8 cellular contexts compared by ENCODE assay signal in the genomic region with DNA sequence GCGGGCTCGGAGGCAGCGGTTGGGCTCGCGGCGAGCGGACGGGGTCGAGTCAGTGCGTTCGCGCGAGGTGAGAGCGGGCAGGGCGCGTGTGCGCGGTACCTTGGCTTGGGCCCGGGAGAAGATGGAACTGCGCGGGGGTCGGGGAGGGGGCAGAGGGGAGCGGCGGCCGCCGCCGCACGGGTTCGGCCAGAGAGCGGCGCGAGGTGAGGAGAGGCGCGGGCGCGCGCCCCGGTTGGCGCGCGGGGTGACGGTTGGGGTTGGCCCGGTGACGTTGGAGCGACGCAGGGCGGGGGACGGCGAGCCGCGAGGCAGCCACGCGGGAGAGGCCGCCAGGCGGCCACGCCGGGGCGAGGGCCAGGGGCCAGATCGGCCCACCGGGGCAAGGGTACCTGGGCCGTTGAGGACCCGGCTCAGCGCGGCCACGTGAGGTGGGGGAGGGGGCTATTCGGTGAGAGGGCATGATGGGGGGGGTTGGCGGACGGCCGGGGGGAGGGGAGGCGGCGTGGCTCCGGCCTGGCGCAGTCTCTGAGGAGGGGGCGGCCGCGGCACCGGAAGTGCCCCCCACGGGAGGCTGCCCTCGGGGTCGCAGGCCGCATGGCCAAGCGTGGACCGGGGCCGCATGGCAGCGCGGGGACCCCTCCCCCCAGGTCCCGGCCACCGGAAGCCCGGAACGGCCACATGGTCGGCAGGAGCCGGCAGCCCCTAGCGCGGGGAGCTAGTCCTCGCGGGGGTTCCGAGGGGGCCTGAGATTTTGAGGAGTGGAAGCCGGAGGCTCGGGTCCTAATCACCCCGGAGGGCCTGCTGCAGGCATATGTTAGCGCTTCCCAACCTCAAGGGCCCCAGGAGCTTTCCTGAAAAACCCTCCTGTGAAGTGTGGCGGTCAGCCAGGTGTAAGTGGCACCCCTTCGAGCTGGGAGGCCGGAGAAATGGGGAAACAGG. TPM values are rescaled to one million over a fixed set of nuclear protein-coding genes. Genes with fewer than 3 reads are reported as not detected.
DNase-seq lines count a peak whose midpoint lies in the region; ATAC-seq, FAIRE-seq and TF ChIP-seq lines count a peak whose summit lies in the region.

No MANE protein-coding gene starts in this region.

- TF ChIP-seq CTCF in BE2C (IDR thresholded peaks at IDR 0.05; ENCODE audit: low read depth, low read length) (no peak), GM12878 (IDR thresholded peaks at IDR 0.05 in 2 of 3, conservative IDR thresholded peaks at IDR 0.05 in 1 of 3; ENCODE audit: control insufficient read depth in 2 of 3, extremely low read depth in 1 of 3, insufficient read depth in 1 of 3, low read depth in 3 of 3, low read length in 3 of 3) (no peak)

- no peaks in the 10 kb centered on the region for H3K4me1 ChIP-seq in BE2C
- H3K4me1 ChIP-seq in GM12878 (ENCODE audit: control insufficient read depth, insufficient read depth, low read length) = peaks cover 19% of the 10 kb centered on the region
- peaks cover 20% of the 10 kb centered on the region for H3K4me1 ChIP-seq in skeletal muscle satellite cell (ENCODE audit: control insufficient read depth, insufficient read depth, low read length)

- H3K4me3 ChIP-seq in BE2C (ENCODE audit: low read depth, low read length) (peak overlapping the region; percentile 86), GM12878 (peak overlapping the region; percentile 99), iPS-18c (ENCODE audit: insufficient read depth, low read depth, low read length) (peak overlapping the region; percentile 96), skeletal muscle satellite cell (ENCODE audit: low read length) (peak overlapping the region; percentile 85)

- DNase-seq in BE2C (peak; percentile 46), HEK293T (ENCODE audit: extremely low spot score) (no peak), SW480 (ENCODE audit: low spot score) (peak; percentile 16), GM12878 (ENCODE audit: low read depth, low spot score) (no peak), SW 1271 (lab: John Stamatoyannopoulos, UW) (no peak)

- TF ChIP-seq EP300 in GM12878 (IDR thresholded peaks at IDR 0.05; ENCODE audit: borderline replicate concordance in 1 of 2, control insufficient read depth in 1 of 2, low read depth in 2 of 2, low read length in 2 of 2) = no peak

- in situ Hi-C loops in GM12878 (cut with MboI) = no loop called here

- CTCF ChIA-PET in HEK293T (lab: Yijun Ruan, JAX) (no interaction called here), GM12878 (lab: Yijun Ruan, JAX) (interaction anchor here (0.9 to 1.0 kb wide), 2 partner anchors 17 to 36 kb away, joined by 3 read pairs; no protein-coding TSS in a partner anchor)

- SMC1A ChIA-PET in GM12878 (lab: Charles Lee; ENCODE audit: uncharacterized antibody, unreplicated experiment) = interaction anchor here (0.8 to 1.3 kb wide), 2 partner anchors 24 to 253 kb away, joined by 3 read pairs; no protein-coding TSS in a partner anchor

- H3K9me3 ChIP-seq in BE2C = no peaks in the 10 kb centered on the region
- no peaks in the 10 kb centered on the region for H3K9me3 ChIP-seq in GM12878 (replicated peaks; ENCODE audit: control insufficient read depth, insufficient read depth, low read length)
- H3K9me3 ChIP-seq in iPS-18c (ENCODE audit: control insufficient read depth, insufficient read depth, low read length) = no peaks in the 10 kb centered on the region
- no peaks in the 10 kb centered on the region for H3K9me3 ChIP-seq in skeletal muscle satellite cell (replicated peaks; ENCODE audit: low read length)

- no peak for TF ChIP-seq RAD21 in GM12878 (IDR thresholded peaks at IDR 0.05; ENCODE audit: insufficient read depth, low read depth, low read length)

- H2AFZ ChIP-seq in GM12878 (ENCODE audit: control insufficient read depth, low read depth, low read length) = no peak overlapping the region

- no peak for FAIRE-seq in GM12878 (lab: Jason Lieb, UNC)

- H3K27ac ChIP-seq in GM12878 (ENCODE audit: control insufficient read depth, insufficient read depth) = peak overlapping the region; percentile 99

- peak overlapping the region; percentile 100 for H3K9ac ChIP-seq in GM12878 (ENCODE audit: control insufficient read depth, insufficient read depth, low read length)
- peak overlapping the region; percentile 99 for H3K9ac ChIP-seq in skeletal muscle satellite cell (ENCODE audit: low read depth, low read length)

- peaks cover 49% of the 10 kb centered on the region for H3K79me2 ChIP-seq in GM12878 (ENCODE audit: control insufficient read depth, insufficient read depth, low read length)

- intact Hi-C loops in GM12878 (cut with micrococcal nuclease; ENCODE audit: unreplicated experiment) = loop anchor here (2.0 to 10.0 kb wide), 3 partner anchors 21 to 377 kb away; partner anchors contain the start of genes GABARAP, NEURL4, TP53 and WRAP53

- BruUV-seq in GM12878 (replicated peaks; lab: Mats Ljungman, UMichigan) = no TSS peak

- H3K4me2 ChIP-seq in GM12878 (ENCODE audit: control insufficient read depth, insufficient read depth) (peak overlapping the region; percentile 9), skeletal muscle satellite cell (ENCODE audit: low read length) (peak overlapping the region; percentile 78)

- RAD21 ChIA-PET in GM12878 (lab: Charles Lee; ENCODE audit: unreplicated experiment) = interaction anchor here (1.3 kb wide), 1 partner anchor 88 kb away, joined by 4 read pairs; the partner anchor contains the start of genes ACADVL and DLG4

- ATAC-seq in GM12878 (peak; percentile 15), HG02852 (IDR thresholded peaks at IDR 0.05; ENCODE audit: unreplicated experiment) (no peak)

- H3K36me3 ChIP-seq in BE2C (peaks cover 48% of the 10 kb centered on the region), GM12878 (ENCODE audit: control insufficient read depth in 2 of 2, insufficient read depth in 2 of 2, low read length in 1 of 2) (peaks cover 21 to 29% of the 10 kb centered on the region in 2 experiments), skeletal muscle satellite cell (ENCODE audit: insufficient read depth, low read length) (peaks cover 30% of the 10 kb centered on the region)

- H3K27me3 ChIP-seq in BE2C = no peaks in the 10 kb centered on the region
- no peaks in the 10 kb centered on the region for H3K27me3 ChIP-seq in GM12878 (replicated peaks in 1 of 2; ENCODE audit: control insufficient read depth in 2 of 2, insufficient read depth in 2 of 2, low read length in 1 of 2)
- H3K27me3 ChIP-seq in skeletal muscle satellite cell (ENCODE audit: control insufficient read depth, insufficient read depth, low read length) = no peaks in the 10 kb centered on the region

- peak; percentile 58 for TF ChIP-seq POLR2A in GM12878 (IDR thresholded peaks at IDR 0.05; ENCODE audit: low read depth, low read length)

- POLR2A ChIA-PET in HEK293T (lab: Yijun Ruan, JAX) (interaction anchor here (0.7 to 1.6 kb wide), 5 partner anchors 13 to 253 kb away, joined by 3 to 5 read pairs (median 3); partner anchors contain the start of genes NEURL4 and SLC2A4), GM12878 (lab: Charles Lee) (interaction anchor here (0.6 to 2.0 kb wide), 4 partner anchors 22 to 379 kb away, joined by 3 to 9 read pairs (median 6); partner anchors contain the start of genes ACAP1, NEURL4 and TP53)

- 1% methylated on average over 63 of the region's 104 CpGs for WGBS in GM12878 (ENCODE audit: insufficient coverage, insufficient replicate concordance, low lambda C conversion rate, missing lambda C conversion rate)

- H4K20me1 ChIP-seq in GM12878 (ENCODE audit: control insufficient read depth, insufficient read depth) = peaks cover 21% of the 10 kb centered on the region

RNA-seq across cellular contexts. Expression of gene EIF5A, which starts 0.5 kb away (rescaled TPM):
- 805 TPM for polyA plus RNA-seq in BE2C (2012; ENCODE audit: insufficient read depth, insufficient read length, low read depth)
- 66.1 and 66.2 TPM in 2 replicates for total RNA-seq in GM12878 (2013; cell fraction: nucleolus; rRNA removed)
- 764 and 846 TPM in 2 replicates for total RNA-seq in GM12878 (2014; rRNA removed)
- total RNA-seq in GM12878 (2014; rRNA removed; fragmentation: Illumina TruSeq; extraction: Trizol) = 565 and 610 TPM in 2 replicates
- total RNA-seq in GM12878 (2021) = 1,049 and 1,070 TPM in 2 replicates
- polyA plus RNA-seq in GM12878 (2011; ENCODE audit: low read depth) = 441 TPM
- 726 and 811 TPM in 2 replicates for polyA plus RNA-seq in GM12878 (2011; rRNA removed)
- 741 and 975 TPM in 2 replicates for polyA plus RNA-seq in GM12878 (2011; cell fraction: cytosol; rRNA removed)
- 506 and 552 TPM in 2 replicates for polyA plus RNA-seq in GM12878 (2011; cell fraction: nucleus; rRNA removed)
- 514 and 661 TPM in 2 replicates for polyA plus RNA-seq in GM12878 (2012)
- polyA plus RNA-seq in GM12878 (2014; fragmentation: Illumina TruSeq; extraction: Trizol) = 601 and 1,090 TPM in 2 replicates
- 10 to 100 TPM; 26.5 to 85.5 TPM for polyA plus RNA-seq in GM12878 (2014; fragmentation: Nextera tagmentation; extraction: Ambion mirVana)
- 1,043 and 1,146 TPM in 2 replicates for polyA plus RNA-seq in GM12878 (2014; rRNA removed)
- 1,000 to 10,000 TPM; 1,758 to 1,792 TPM for polyA plus RNA-seq in GM12878 (2016; fragmentation: Nextera tagmentation; extraction: Ambion mirVana)
- 893 and 1,007 TPM in 2 replicates for polyA minus RNA-seq in GM12878 (2011; rRNA and poly(A)+ RNA removed)
- polyA minus RNA-seq in GM12878 (2011; cell fraction: cytosol; rRNA and poly(A)+ RNA removed) = 364 and 457 TPM in 2 replicates
- 139 and 221 TPM in 2 replicates for polyA minus RNA-seq in GM12878 (2011; cell fraction: nucleus; rRNA and poly(A)+ RNA removed)
- total RNA-seq in skeletal muscle satellite cell (2012; rRNA removed) = 1,162 and 1,732 TPM in 2 replicates

RNA-seq across cellular contexts. Expression of gene GPS2, which starts 7.2 kb away (rescaled TPM):
- polyA plus RNA-seq in BE2C (2012; ENCODE audit: insufficient read depth, insufficient read length, low read depth) = 123 TPM
- total RNA-seq in GM12878 (2013; cell fraction: nucleolus; rRNA removed) = 25.1 and 29.8 TPM in 2 replicates
- total RNA-seq in GM12878 (2014; rRNA removed) (42.4 and 58.2 TPM in 2 replicates), GM12878 (2014; rRNA removed; fragmentation: Illumina TruSeq; extraction: Trizol) (32.2 and 35.8 TPM in 2 replicates), GM12878 (2021) (44.2 and 50.7 TPM in 2 replicates)
- polyA plus RNA-seq in GM12878 (2011; ENCODE audit: low read depth) = 36.6 TPM
- polyA plus RNA-seq in GM12878 (2011; rRNA removed) (10.1 and 10.2 TPM in 2 replicates), GM12878 (2014; fragmentation: Illumina TruSeq; extraction: Trizol) (35.4 and 46.7 TPM in 2 replicates), GM12878 (2014; fragmentation: Nextera tagmentation; extraction: Ambion mirVana) (10 to 100 TPM; 18.4 to 26.0 TPM), GM12878 (2014; rRNA removed) (38.3 and 44.5 TPM in 2 replicates), GM12878 (2016; fragmentation: Nextera tagmentation; extraction: Ambion mirVana) (10 to 100 TPM; 91.6 to 96.4 TPM)
- 24.7 and 25.9 TPM in 2 replicates for polyA plus RNA-seq in GM12878 (2011; cell fraction: cytosol; rRNA removed)
- 132 and 133 TPM in 2 replicates for polyA plus RNA-seq in GM12878 (2011; cell fraction: nucleus; rRNA removed)
- polyA plus RNA-seq in GM12878 (2012) = 35.8 and 45.2 TPM in 2 replicates
- 11.0 and 26.7 TPM in 2 replicates for polyA minus RNA-seq in GM12878 (2011; rRNA and poly(A)+ RNA removed)
- 7.5 and 11.1 TPM in 2 replicates for polyA minus RNA-seq in GM12878 (2011; cell fraction: cytosol; rRNA and poly(A)+ RNA removed)
- polyA minus RNA-seq in GM12878 (2011; cell fraction: nucleus; rRNA and poly(A)+ RNA removed) = 24.3 and 29.8 TPM in 2 replicates
- 33.5 and 46.5 TPM in 2 replicates for total RNA-seq in skeletal muscle satellite cell (2012; rRNA removed)

RNA-seq across cellular contexts. Expression of gene YBX2, which starts 13.5 kb away (rescaled TPM):
- polyA plus RNA-seq in BE2C (2012; ENCODE audit: insufficient read depth, insufficient read length, low read depth) = not detected
- not detected in 2 replicates for total RNA-seq in GM12878 (2013; cell fraction: nucleolus; rRNA removed)
- total RNA-seq in GM12878 (2014; rRNA removed) (not detected in 2 replicates), GM12878 (2014; rRNA removed; fragmentation: Illumina TruSeq; extraction: Trizol) (not detected in 2 replicates), GM12878 (2021) (not detected in 2 replicates)
- not detected for polyA plus RNA-seq in GM12878 (2011; ENCODE audit: low read depth)
- polyA plus RNA-seq in GM12878 (2011; rRNA removed) (not detected in 2 replicates), GM12878 (2014; fragmentation: Illumina TruSeq; extraction: Trizol) (not detected in 2 replicates), GM12878 (2014; fragmentation: Nextera tagmentation; extraction: Ambion mirVana) (not detected), GM12878 (2014; rRNA removed) (not detected in 2 replicates), GM12878 (2016; fragmentation: Nextera tagmentation; extraction: Ambion mirVana) (not detected)
- not detected in 2 replicates for polyA plus RNA-seq in GM12878 (2011; cell fraction: cytosol; rRNA removed)
- not detected in 2 replicates for polyA plus RNA-seq in GM12878 (2011; cell fraction: nucleus; rRNA removed)
- polyA plus RNA-seq in GM12878 (2012) = 0.08 TPM in 1 of 2 replicates, not detected in the other
- not detected in 2 replicates for polyA minus RNA-seq in GM12878 (2011; rRNA and poly(A)+ RNA removed)
- polyA minus RNA-seq in GM12878 (2011; cell fraction: cytosol; rRNA and poly(A)+ RNA removed) = not detected in 2 replicates
- polyA minus RNA-seq in GM12878 (2011; cell fraction: nucleus; rRNA and poly(A)+ RNA removed) = not detected in 2 replicates
- 0.66 TPM in 1 of 2 replicates, not detected in the other for total RNA-seq in skeletal muscle satellite cell (2012; rRNA removed)

RNA-seq across cellular contexts. Expression of gene NEURL4, which starts 21.2 kb away (rescaled TPM):
- 55.3 TPM for polyA plus RNA-seq in BE2C (2012; ENCODE audit: insufficient read depth, insufficient read length, low read depth)
- total RNA-seq in GM12878 (2013; cell fraction: nucleolus; rRNA removed) = 37.7 and 42.5 TPM in 2 replicates
- total RNA-seq in GM12878 (2014; rRNA removed) (12.5 and 16.0 TPM in 2 replicates), GM12878 (2014; rRNA removed; fragmentation: Illumina TruSeq; extraction: Trizol) (8.2 and 8.7 TPM in 2 replicates), GM12878 (2021) (32.7 and 41.9 TPM in 2 replicates)
- polyA plus RNA-seq in GM12878 (2011; ENCODE audit: low read depth) = 8.0 TPM
- polyA plus RNA-seq in GM12878 (2011; rRNA removed) (6.1 and 11.3 TPM in 2 replicates), GM12878 (2014; fragmentation: Illumina TruSeq; extraction: Trizol) (9.1 and 14.2 TPM in 2 replicates), GM12878 (2014; fragmentation: Nextera tagmentation; extraction: Ambion mirVana) (under 1 TPM; 0.03 to 0.26 TPM), GM12878 (2014; rRNA removed) (25.2 and 33.0 TPM in 2 replicates), GM12878 (2016; fragmentation: Nextera tagmentation; extraction: Ambion mirVana) (1 to 10 TPM; 2.9 to 3.6 TPM)
- 13.5 and 14.1 TPM in 2 replicates for polyA plus RNA-seq in GM12878 (2011; cell fraction: cytosol; rRNA removed)
- polyA plus RNA-seq in GM12878 (2011; cell fraction: nucleus; rRNA removed) = 156 and 203 TPM in 2 replicates
- polyA plus RNA-seq in GM12878 (2012) = 18.3 and 19.2 TPM in 2 replicates
- 14.3 and 14.5 TPM in 2 replicates for polyA minus RNA-seq in GM12878 (2011; rRNA and poly(A)+ RNA removed)
- polyA minus RNA-seq in GM12878 (2011; cell fraction: cytosol; rRNA and poly(A)+ RNA removed) = 5.2 and 10.1 TPM in 2 replicates
- polyA minus RNA-seq in GM12878 (2011; cell fraction: nucleus; rRNA and poly(A)+ RNA removed) = 39.9 and 57.1 TPM in 2 replicates
- total RNA-seq in skeletal muscle satellite cell (2012; rRNA removed) = 11.4 and 14.2 TPM in 2 replicates

RNA-seq across cellular contexts. Expression of gene SLC2A4, which starts 26.4 kb away (rescaled TPM):
- not detected for polyA plus RNA-seq in BE2C (2012; ENCODE audit: insufficient read depth, insufficient read length, low read depth)
- 0.17 and 0.23 TPM in 2 replicates for total RNA-seq in GM12878 (2013; cell fraction: nucleolus; rRNA removed)
- total RNA-seq in GM12878 (2014; rRNA removed) (0.05 and 0.06 TPM in 2 replicates), GM12878 (2014; rRNA removed; fragmentation: Illumina TruSeq; extraction: Trizol) (0.04 and 0.05 TPM in 2 replicates), GM12878 (2021) (0.19 and 0.23 TPM in 2 replicates)
- not detected for polyA plus RNA-seq in GM12878 (2011; ENCODE audit: low read depth)
- polyA plus RNA-seq in GM12878 (2011; rRNA removed) (0.03 and 0.04 TPM in 2 replicates), GM12878 (2014; fragmentation: Illumina TruSeq; extraction: Trizol) (0.04 and 0.11 TPM in 2 replicates), GM12878 (2014; fragmentation: Nextera tagmentation; extraction: Ambion mirVana) (not detected), GM12878 (2014; rRNA removed) (0.03 and 0.06 TPM in 2 replicates), GM12878 (2016; fragmentation: Nextera tagmentation; extraction: Ambion mirVana) (not detected)
- polyA plus RNA-seq in GM12878 (2011; cell fraction: cytosol; rRNA removed) = 0.06 and 0.17 TPM in 2 replicates
- polyA plus RNA-seq in GM12878 (2011; cell fraction: nucleus; rRNA removed) = 0.28 and 0.37 TPM in 2 replicates
- not detected in 2 replicates for polyA plus RNA-seq in GM12878 (2012)
- polyA minus RNA-seq in GM12878 (2011; rRNA and poly(A)+ RNA removed) = not detected in 2 replicates
- not detected in 2 replicates for polyA minus RNA-seq in GM12878 (2011; cell fraction: cytosol; rRNA and poly(A)+ RNA removed)
- 0.10 and 0.24 TPM in 2 replicates for polyA minus RNA-seq in GM12878 (2011; cell fraction: nucleus; rRNA and poly(A)+ RNA removed)
- total RNA-seq in skeletal muscle satellite cell (2012; rRNA removed) = not detected in 2 replicates

Comparison
In these comparisons a context has a peak if more than half of its experiments do, and no peak if none do; other contexts are left out.
1. DNase-seq: peak in BE2C (single experiment) and SW480 (single experiment); none in HEK293T (single experiment), GM12878 (single experiment) and SW 1271 (0 of 2).
2. Peak in every context shown above with its lines, with median percentiles within 50 percentile points of each other: H3K4me3 ChIP-seq.